Comparison of ENCODE assay signal across 9 cellular contexts in genomic region chr14:106564058-106564643, GRCh38.
DNase-seq lines count a peak whose midpoint lies in the region; ATAC-seq and TF ChIP-seq lines count a peak whose summit lies in the region.
"Had no signal": no experiment of that assay in that cellular context is flagged by ENCODE, and none has a peak within 500 bp of the region (broad histone marks: within the 10 kb centered on the region; RNA-seq: fewer than 3 reads in every experiment).

No MANE protein-coding gene starts in this region.

- H3K27ac Mint-ChIP-seq in activated CD4-positive, alpha-beta memory T cell treated with anti-CD3 and anti-CD28 coated beads for 36 hours: no peak overlapping the region

- intact Hi-C loops in activated CD4-positive, alpha-beta memory T cell treated with anti-CD3 and anti-CD28 coated beads for 36 hours (cut with micrococcal nuclease): no loop called here

- DNase-seq in NCI-H146 treated with DMSO at 0.1 percent for 48 hours (lab: John Stamatoyannopoulos, UW; ENCODE audit: unreplicated experiment): peak; percentile 64
- DNase-seq in activated CD4-positive, alpha-beta memory T cell treated with anti-CD3 and anti-CD28 coated beads for 36 hours: peak; percentile 76
- DNase-seq in kidney tubule cell (ENCODE audit: low spot score): peak; percentile 42
- DNase-seq in foreskin fibroblast: no peak
- DNase-seq in amniotic stem cell (lab: John Stamatoyannopoulos, UW): no peak

- no peak overlapping the region for H3K4me3 Mint-ChIP-seq in activated CD4-positive, alpha-beta memory T cell treated with anti-CD3 and anti-CD28 coated beads for 36 hours

- TF ChIP-seq CTCF in GM12873 (IDR thresholded peaks at IDR 0.05; ENCODE audit: insufficient read depth, low read depth, low read length, missing control alignments) (peak; percentile 95), foreskin fibroblast (IDR thresholded peaks at IDR 0.05; ENCODE audit: low read depth, low read length) (no peak)

- H3K27me3 Mint-ChIP-seq in activated CD4-positive, alpha-beta memory T cell treated with anti-CD3 and anti-CD28 coated beads for 36 hours: peaks cover 27% of the 10 kb centered on the region

- CTCF ChIA-PET in activated CD4-positive, alpha-beta memory T cell treated with anti-CD3 and anti-CD28 coated beads for 36 hours (lab: Charles Lee): interaction anchor here (0.6 to 3.6 kb wide), 38 partner anchors 10 to 277 kb away, joined by 3 to 20 read pairs (median 6); no protein-coding TSS in a partner anchor

- H3K4me1 Mint-ChIP-seq in activated CD4-positive, alpha-beta memory T cell treated with anti-CD3 and anti-CD28 coated beads for 36 hours (ENCODE audit: low read depth): no peaks in the 10 kb centered on the region

- ATAC-seq in GM19328 (IDR thresholded peaks at IDR 0.05; ENCODE audit: unreplicated experiment): no peak
- ATAC-seq in HG02623 (IDR thresholded peaks at IDR 0.05; ENCODE audit: unreplicated experiment): no peak

- H3K4me3 ChIP-seq in foreskin fibroblast (ENCODE audit: low read depth in 1 of 2, low read length in 2 of 2): no peak overlapping the region
- H3K4me3 ChIP-seq: SJSA1 had no signal

- POLR2A ChIA-PET in activated CD4-positive, alpha-beta memory T cell treated with anti-CD3 and anti-CD28 coated beads for 36 hours (lab: Charles Lee): no interaction called here

- H3K9me3 Mint-ChIP-seq in activated CD4-positive, alpha-beta memory T cell treated with anti-CD3 and anti-CD28 coated beads for 36 hours: no peaks in the 10 kb centered on the region

- no peaks in the 10 kb centered on the region for H3K36me3 Mint-ChIP-seq in activated CD4-positive, alpha-beta memory T cell treated with anti-CD3 and anti-CD28 coated beads for 36 hours

Comparison
In these comparisons a context has a peak if more than half of its experiments do, and no peak if none do; other contexts are left out.
1. DNase-seq: peak in NCI-H146 treated with DMSO at 0.1 percent for 48 hours (single experiment), activated CD4-positive, alpha-beta memory T cell treated with anti-CD3 and anti-CD28 coated beads for 36 hours (single experiment) and kidney tubule cell (single experiment); none in foreskin fibroblast (0 of 2) and amniotic stem cell (single experiment).